ENCODE assay signal across 8 cellular contexts in the genomic region with DNA sequence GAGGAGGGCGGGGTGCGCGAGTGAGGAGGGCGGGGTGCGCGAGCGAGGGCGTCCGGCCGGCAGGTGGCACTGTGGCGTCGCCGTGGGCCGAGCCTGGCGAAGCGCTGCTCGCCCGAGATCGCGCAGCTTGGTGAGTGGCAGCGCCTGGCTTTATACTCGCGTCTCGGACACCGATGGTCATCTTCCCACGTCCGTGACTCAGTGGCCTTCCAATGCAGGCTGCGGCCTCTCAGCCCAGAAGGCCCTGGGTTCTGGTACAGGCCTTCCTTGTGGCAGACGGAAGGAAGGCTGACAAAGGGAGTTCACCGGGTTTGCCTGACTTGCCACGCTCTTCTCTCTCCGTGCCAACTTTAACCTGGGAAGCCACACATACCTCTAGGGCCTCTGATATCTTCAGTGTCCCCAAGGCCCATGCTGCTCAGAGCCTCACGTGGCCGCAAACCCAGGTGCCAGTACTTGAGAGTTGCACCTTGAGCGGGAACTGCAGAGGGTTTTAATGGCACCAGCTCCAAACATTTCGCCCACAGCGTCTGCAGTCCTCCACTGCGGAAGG.
A peak's percentile ranks its signal among the peaks of the same experiment; 100 is the strongest.
DNase-seq lines count a peak whose midpoint lies in the region; ATAC-seq and TF ChIP-seq lines count a peak whose summit lies in the region.

No MANE protein-coding gene starts in this region.

- intact Hi-C loops in colonic mucosa (cut with DNase I): loop anchor here (2.0 kb wide), 1 partner anchor 410 kb away; no protein-coding TSS in a partner anchor

- H3K9me3 ChIP-seq in colonic mucosa: no peaks in the 10 kb centered on the region

- peak overlapping the region; percentile 28 for H3K27ac ChIP-seq in colonic mucosa

- DNase-seq in GM06990 (ENCODE audit: extremely low read depth, insufficient read length) (peak; percentile 85), GOT3 (lab: John Stamatoyannopoulos, UW) (peak; percentile 67), M059J (ENCODE audit: low read depth) (peak; percentile 59), colonic mucosa (peak; percentile 87), left lobe of liver (ENCODE audit: low spot score) (peak; percentile 86), NCI-H2107 treated with DMSO at 0.1 percent for 48 hours (lab: John Stamatoyannopoulos, UW; ENCODE audit: unreplicated experiment) (no peak)
- DNase-seq in activated CD4-positive, alpha-beta T cell treated with anti-CD3 and anti-CD28 coated beads for 48 hours: peak; percentile 89
- peak; percentile 89 to 90 for DNase-seq in stimulated activated CD4-positive, alpha-beta T cell treated with anti-CD3 and anti-CD28 coated beads, Interleukin-2, amount 100 ng/mL, for 24 hours

- H3K4me1 ChIP-seq in colonic mucosa: peaks cover 4% of the 10 kb centered on the region

- H3K36me3 ChIP-seq in GM06990 (ENCODE audit: control insufficient read depth, insufficient read depth, low read length) (no peaks in the 10 kb centered on the region), colonic mucosa (no peaks in the 10 kb centered on the region)

- H3K4me3 ChIP-seq in GM06990 (replicated peaks; ENCODE audit: low read depth, low read length) (peak overlapping the region; percentile 52), colonic mucosa (peak overlapping the region; percentile 33)

- TF ChIP-seq CTCF in GM06990 (IDR thresholded peaks at IDR 0.05; ENCODE audit: insufficient read depth, low read length, poor library complexity, severe bottlenecking): peak; percentile 41
- peak; percentile 65 for TF ChIP-seq CTCF in colonic mucosa (IDR thresholded peaks at IDR 0.05)

- peak overlapping the region; percentile 63 to 68 for H3K9ac ChIP-seq in colonic mucosa (ENCODE audit: low read depth in 2 of 2, low read length in 2 of 2)

- no peaks in the 10 kb centered on the region for H3K27me3 ChIP-seq in GM06990 (replicated peaks; ENCODE audit: control insufficient read depth, insufficient read depth, low read length)
- no peaks in the 10 kb centered on the region for H3K27me3 ChIP-seq in colonic mucosa

- peak; percentile 98 for ATAC-seq in left lobe of liver
